14 cellular contexts compared by ENCODE assay signal in the genomic region with DNA sequence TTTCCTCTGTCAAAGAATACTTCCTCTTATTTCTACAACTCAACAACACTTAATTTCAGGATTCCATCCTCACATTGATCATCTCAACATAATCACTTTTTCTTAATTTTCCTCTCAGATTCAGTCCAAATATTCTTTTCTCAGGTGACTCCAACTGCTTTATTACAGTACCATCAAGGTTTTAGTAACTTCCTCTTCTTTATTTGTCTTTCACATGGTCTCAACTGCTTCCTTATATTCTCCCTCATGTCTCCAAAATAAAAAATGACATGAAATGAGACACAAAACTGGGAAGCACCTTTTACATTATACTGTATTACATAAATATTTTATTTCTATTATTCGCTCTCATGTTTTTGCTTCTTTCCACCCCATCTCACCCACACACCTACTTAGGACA.
"Had no signal": no experiment of that assay in that cellular context is flagged by ENCODE, and none has a peak within 500 bp of the region (broad histone marks: within the 10 kb centered on the region; RNA-seq: fewer than 3 reads in every experiment).

No MANE protein-coding gene starts in this region.

- H3K36me3 Mint-ChIP-seq: mesothelial cell of epicardium had no signal

- H3K4me3 Mint-ChIP-seq: mesothelial cell of epicardium; T-helper 2 cell treated with Interferon-gamma antibody and Interleukin-4, amounts not matched to agents 5 μg/mL and 100 μg/mL, for 36 hours had no signal

- DNase-seq: activated CD4-positive, alpha-beta T cell treated with anti-CD3 and anti-CD28 coated beads, Interleukin-2, amount 50 U/mL, for 4 hours; activated CD4-positive, CD25-positive, alpha-beta regulatory T cell treated with anti-CD3 and anti-CD28 coated beads, Interleukin-2, amount 50 U/mL, for 72 hours; activated naive CD4-positive, alpha-beta T cell; activated T-cell treated with anti-CD3 and anti-CD28 coated beads for 4 hours; aorta; dermis blood vessel endothelial cell; heart left ventricle; retina; stimulated activated CD4-positive, alpha-beta T cell treated with anti-CD3 and anti-CD28 coated beads, Interleukin-12 subunit alpha, Interleukin-12 subunit beta, amount 100 ng/mL, for 4 hours; stimulated activated naive CD4-positive, alpha-beta T cell; substantia nigra; uterus had no signal

- H3K27ac Mint-ChIP-seq: mesothelial cell of epicardium; T-helper 2 cell treated with Interferon-gamma antibody and Interleukin-4, amounts not matched to agents 5 μg/mL and 100 μg/mL, for 36 hours had no signal

- H3K9me3 Mint-ChIP-seq: mesothelial cell of epicardium; T-helper 2 cell treated with Interferon-gamma antibody and Interleukin-4, amounts not matched to agents 5 μg/mL and 100 μg/mL, for 36 hours had no signal
